ENCODE assay signal across 19 cellular contexts in the genomic region with DNA sequence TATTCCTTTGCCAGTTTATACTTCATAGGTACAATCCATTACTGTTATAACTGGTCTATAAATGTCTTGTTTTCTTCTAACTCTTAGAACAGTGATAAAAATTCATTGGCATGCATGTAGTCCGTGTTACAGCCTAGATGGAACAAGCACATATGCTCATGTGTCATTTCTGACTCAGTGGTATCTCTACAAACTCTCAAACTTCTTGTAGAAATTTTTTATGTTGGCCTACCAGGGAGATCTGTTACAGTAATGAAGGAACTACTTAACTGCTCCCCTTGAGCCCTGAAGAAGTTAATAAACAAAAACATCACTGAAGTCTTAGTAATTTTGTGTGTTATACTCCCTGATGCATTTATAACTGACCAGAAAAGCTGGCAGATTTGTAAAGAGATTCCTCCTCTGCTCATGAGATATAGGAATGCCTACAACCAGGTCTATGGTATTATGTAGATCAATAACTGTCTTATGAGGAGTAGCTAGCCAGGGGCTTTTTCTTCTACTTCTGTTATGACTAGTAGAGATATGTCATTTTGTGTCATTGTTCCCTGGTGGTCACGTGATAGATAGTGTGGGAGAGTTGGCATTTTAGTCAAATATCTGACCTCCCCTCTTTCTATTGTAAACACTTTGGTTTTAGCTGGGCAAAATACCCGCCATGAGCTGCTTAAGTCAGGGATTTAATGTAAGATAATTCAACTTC. TPM values are rescaled to one million over a fixed set of nuclear protein-coding genes. Genes with fewer than 3 reads are reported as not detected.
A peak's percentile ranks its signal among the peaks of the same experiment; 100 is the strongest.
DNase-seq lines count a peak whose midpoint lies in the region; ATAC-seq and TF ChIP-seq lines count a peak whose summit lies in the region.
"Had no signal": no experiment of that assay in that cellular context is flagged by ENCODE, and none has a peak within 500 bp of the region (broad histone marks: within the 10 kb centered on the region; RNA-seq: fewer than 3 reads in every experiment).

No MANE protein-coding gene starts in this region.

- ATAC-seq in GM18502 (IDR thresholded peaks at IDR 0.05; ENCODE audit: poor library complexity, unreplicated experiment) (peak; percentile 88), GM18873 (IDR thresholded peaks at IDR 0.05; ENCODE audit: low FRiP score, unreplicated experiment) (peak; percentile 96), HG02623 (IDR thresholded peaks at IDR 0.05; ENCODE audit: unreplicated experiment) (peak; percentile 80), HG03439 (IDR thresholded peaks at IDR 0.05; ENCODE audit: unreplicated experiment) (peak; percentile 61)
- ATAC-seq: GM23338 had no signal

- CTCF ChIA-PET in PC-9 (lab: Charles Lee): no interaction called here

- BruUV-seq in PC-9 (replicated peaks; lab: Mats Ljungman, UMichigan): no TSS peak

- no peaks in the 10 kb centered on the region for H4K20me1 ChIP-seq in PC-9 (ENCODE audit: insufficient read depth)

- no peaks in the 10 kb centered on the region for H3F3A ChIP-seq in PC-9 (ENCODE audit: insufficient read depth, low read depth)

- intact Hi-C loops in PC-9 (cut with micrococcal nuclease; ENCODE audit: unreplicated experiment): no loop called here
- intact Hi-C loops in esophagus squamous epithelium (cut with DNase I): no loop called here

- H3K36me3 ChIP-seq in PC-9 (ENCODE audit: low read depth) (no peaks in the 10 kb centered on the region), esophagus squamous epithelium (no peaks in the 10 kb centered on the region)
- H3K36me3 ChIP-seq: ascending aorta, BE2C, colonic mucosa, left ventricle myocardium inferior, Peyer's patch had no signal

- no peaks in the 10 kb centered on the region for H3K9me3 ChIP-seq in PC-9 (ENCODE audit: insufficient read depth, low read depth)
- no peaks in the 10 kb centered on the region for H3K9me3 ChIP-seq in esophagus squamous epithelium
- H3K9me3 ChIP-seq: BE2C, colonic mucosa, Peyer's patch had no signal

- no peak overlapping the region for H3K4me2 ChIP-seq in PC-9
- H3K4me2 ChIP-seq: GM23338 had no signal

- H3K4me1 ChIP-seq in PC-9 (replicated peaks; ENCODE audit: insufficient read depth) (0 out of 2 replicates have a peak, but pooled peaks cover 2% of the 10 kb centered on the region), esophagus squamous epithelium (no peaks in the 10 kb centered on the region)
- H3K4me1 ChIP-seq: ascending aorta, BE2C, colonic mucosa, left ventricle myocardium inferior, Peyer's patch had no signal

- H3K27me3 ChIP-seq in PC-9 (ENCODE audit: insufficient read depth, low read depth) (no peaks in the 10 kb centered on the region), esophagus squamous epithelium (no peaks in the 10 kb centered on the region)
- H3K27me3 ChIP-seq: ascending aorta, BE2C, colonic mucosa, Peyer's patch had no signal

- no peak for TF ChIP-seq POLR2A in esophagus squamous epithelium (IDR thresholded peaks at IDR 0.05)

- WGBS in esophagus squamous epithelium, 2 donors: 41 to 68% methylated on average over 3 of the region's 3 CpGs

- no peaks in the 10 kb centered on the region for H3K79me2 ChIP-seq in PC-9 (ENCODE audit: low read depth)

- H3K4me3 ChIP-seq in PC-9 (no peak overlapping the region), esophagus squamous epithelium (no peak overlapping the region)
- H3K4me3 ChIP-seq: ascending aorta, colonic mucosa, GM23338, left ventricle myocardium inferior, Peyer's patch had no signal

- POLR2A ChIA-PET in PC-9 (lab: Charles Lee; ENCODE audit: unreplicated experiment): no interaction called here

- DNase-seq in inferior parietal cortex (ENCODE audit: extremely low spot score) (no peak), PC-9 (no peak), NOMO-1 treated with dmso at 0.1 percent for 144 hours (lab: John Stamatoyannopoulos, UW; ENCODE audit: unreplicated experiment) (no peak), esophagus squamous epithelium (lab: John Stamatoyannopoulos, UW) (no peak)
- DNase-seq: activated effector memory CD4-positive, alpha-beta T cell treated with Interleukin-2 at 50 U/mL for 16 hours; BE2C; colonic mucosa; left ventricle myocardium inferior; NCI-H146; NCI-H524 treated with DMSO at 0.1 percent for 48 hours; Peyer's patch had no signal

- no peak overlapping the region for H2AFZ ChIP-seq in PC-9
- H2AFZ ChIP-seq: GM23338 had no signal

- TF ChIP-seq CTCF in PC-9 (conservative IDR thresholded peaks at IDR 0.05) (no peak), esophagus squamous epithelium (IDR thresholded peaks at IDR 0.05) (no peak)

- H3K27ac ChIP-seq in PC-9 (no peak overlapping the region), esophagus squamous epithelium (no peak overlapping the region)
- H3K27ac ChIP-seq: ascending aorta, colonic mucosa, left ventricle myocardium inferior, Peyer's patch had no signal

- H3K9me2 ChIP-seq in PC-9 (ENCODE audit: insufficient read depth): no peaks in the 10 kb centered on the region

RNA-seq across cellular contexts. Expression of a gene that starts 53.7 kb away (rescaled TPM):
- total RNA-seq in PC-9 (2021) (8.2 and 10.4 TPM in 2 replicates), esophagus squamous epithelium (10 to 100 TPM in 2 of 4 donors, 1 to 10 TPM in 2; 7.2 to 16.1 (median 10.1) TPM)
- total RNA-seq: ascending aorta, HT1080, osteoblast had no signal
